1 cellular context compared by ENCODE assay signal in the genomic region with DNA sequence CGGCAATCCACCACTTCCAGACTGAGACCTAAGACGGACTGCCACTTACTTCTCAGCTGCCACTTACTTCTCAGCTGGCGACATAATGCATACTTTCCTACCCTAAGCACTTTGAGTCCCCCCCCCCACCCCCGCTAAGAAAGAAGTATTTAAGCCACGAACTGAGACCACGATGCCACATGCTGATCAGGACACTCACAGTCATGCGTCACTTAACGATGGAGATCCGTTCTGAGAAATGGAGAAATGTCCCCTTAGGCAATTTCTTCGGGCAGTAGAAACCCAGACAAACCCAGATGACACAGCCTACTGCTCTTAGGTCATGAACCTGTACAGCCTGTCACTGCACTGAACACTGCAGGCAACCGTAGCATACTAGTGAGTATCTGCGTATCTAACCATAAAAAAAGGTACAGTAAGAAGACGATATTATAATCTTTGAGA.
TF ChIP-seq lines count a peak whose summit lies in the region.

No MANE protein-coding gene starts in this region.

TF ChIP-seq in GM12878, 131 proteins besides CTCF, POLR2A, EP300 and RAD21 (continues in another document):
- TF ChIP-seq ZSCAN29 (IDR thresholded peaks at IDR 0.05) (no peak), SKIL (IDR thresholded peaks at IDR 0.05; ENCODE audit: low read depth, poor library complexity, severe bottlenecking) (peak; percentile 51), IKZF1 (conservative IDR thresholded peaks at IDR 0.05) (no peak), NR2F1 (conservative IDR thresholded peaks at IDR 0.05) (peak; percentile 73), RB1 (IDR thresholded peaks at IDR 0.05; ENCODE audit: borderline replicate concordance) (no peak), MTA2 (IDR thresholded peaks at IDR 0.05; ENCODE audit: low read depth) (peak; percentile 30), SRF (IDR thresholded peaks at IDR 0.05; ENCODE audit: low read depth in 2 of 2, low read length in 2 of 2) (0 out of 4 replicates have a peak, but pooled peaks of 1 of the 2 experiments have one; percentile 20), CBX5 (IDR thresholded peaks at IDR 0.05; ENCODE audit: low read depth) (peak; percentile 6; the same call in 1 of the 2 replicates), MEF2A (IDR thresholded peaks at IDR 0.05; ENCODE audit: insufficient read depth, low read depth, low read length) (0 out of 2 replicates have a peak, but pooled peaks have one; percentile 36), RUNX3 (IDR thresholded peaks at IDR 0.05; ENCODE audit: low read length) (peak; percentile 61), SREBF2 (IDR thresholded peaks at IDR 0.05; ENCODE audit: low read length) (no peak), FOS (IDR thresholded peaks at IDR 0.05; ENCODE audit: borderline replicate concordance, extremely low read depth, insufficient read length) (no peak), ZBTB11 (CRISPR knock-in tag; IDR thresholded peaks at IDR 0.05) (no peak), CHD1 (IDR thresholded peaks at IDR 0.05; ENCODE audit: low read depth, low read length) (no peak), MAX (IDR thresholded peaks at IDR 0.05; ENCODE audit: low read depth, low read length) (peak; percentile 38; the same call in 1 of the 2 replicates), MTA3 (IDR thresholded peaks at IDR 0.05; ENCODE audit: borderline replicate concordance, low read length) (0 out of 2 replicates have a peak, but pooled peaks have one; percentile 46), NFIC (IDR thresholded peaks at IDR 0.05; ENCODE audit: low read depth, low read length) (peak; percentile 45; the same call in 1 of the 2 replicates), RCOR1 (conservative IDR thresholded peaks at IDR 0.05; ENCODE audit: low read depth, low read length) (no peak), EED (IDR thresholded peaks at IDR 0.05; ENCODE audit: low read depth) (0 out of 2 replicates have a peak, but pooled peaks have one; percentile 20), CREB1 (IDR thresholded peaks at IDR 0.05; ENCODE audit: low read depth) (peak; percentile 83), HCFC1 (IDR thresholded peaks at IDR 0.05; ENCODE audit: low read length) (no peak), IKZF2 (IDR thresholded peaks at IDR 0.05) (peak in 1 of 2 experiments; percentile 33; a peak in 1 of 4 replicates), TAF1 (IDR thresholded peaks at IDR 0.05; ENCODE audit: borderline replicate concordance, low read depth, low read length) (peak; percentile 31; the same call in 1 of the 2 replicates), NR2C1 (IDR thresholded peaks at IDR 0.05) (peak; percentile 65), POLR2AphosphoS5 (IDR thresholded peaks at IDR 0.05; ENCODE audit: low read length) (peak; percentile 86), ATF2 (IDR thresholded peaks at IDR 0.05; ENCODE audit: low read length) (peak; percentile 54; the same call in 1 of the 2 replicates), ATF7 (IDR thresholded peaks at IDR 0.05; ENCODE audit: low read depth) (peak; percentile 27), POU2F2 (IDR thresholded peaks at IDR 0.05; ENCODE audit: borderline replicate concordance, low read depth, low read length) (peak; percentile 84; the same call in 2 of the 3 replicates), IRF4 (IDR thresholded peaks at IDR 0.05; ENCODE audit: low read depth, low read length) (0 out of 2 replicates have a peak, but pooled peaks have one; percentile 11), STAT1 (conservative IDR thresholded peaks at IDR 0.05) (no peak), RAD51 (IDR thresholded peaks at IDR 0.05) (peak; percentile 14; the same call in 1 of the 2 replicates), PML (IDR thresholded peaks at IDR 0.05; ENCODE audit: low read length) (peak; percentile 71; the same call in 1 of the 2 replicates), ETV6 (conservative IDR thresholded peaks at IDR 0.05 in 1 of 2, IDR thresholded peaks at IDR 0.05 in 1 of 2; ENCODE audit: borderline replicate concordance in 1 of 2, low read depth in 1 of 2) (peak in 1 of 2 experiments; percentile 41; a peak in 1 of 4 replicates), RFX5 (IDR thresholded peaks at IDR 0.05; ENCODE audit: low read depth, low read length) (peak; percentile 4; the same call in 1 of the 2 replicates), MLLT1 (IDR thresholded peaks at IDR 0.05) (peak; percentile 86; the same call in 1 of the 2 replicates), CREM (IDR thresholded peaks at IDR 0.05; ENCODE audit: low read depth) (peak; percentile 81), TCF12 (IDR thresholded peaks at IDR 0.05; ENCODE audit: low read depth, low read length) (peak; percentile 21; the same call in 1 of the 2 replicates), YY1 (IDR thresholded peaks at IDR 0.05; ENCODE audit: low read depth, low read length) (peak; percentile 68; the same call in 1 of the 2 replicates), JUNB (IDR thresholded peaks at IDR 0.05) (no peak)
- TF ChIP-seq, protein P1, sequence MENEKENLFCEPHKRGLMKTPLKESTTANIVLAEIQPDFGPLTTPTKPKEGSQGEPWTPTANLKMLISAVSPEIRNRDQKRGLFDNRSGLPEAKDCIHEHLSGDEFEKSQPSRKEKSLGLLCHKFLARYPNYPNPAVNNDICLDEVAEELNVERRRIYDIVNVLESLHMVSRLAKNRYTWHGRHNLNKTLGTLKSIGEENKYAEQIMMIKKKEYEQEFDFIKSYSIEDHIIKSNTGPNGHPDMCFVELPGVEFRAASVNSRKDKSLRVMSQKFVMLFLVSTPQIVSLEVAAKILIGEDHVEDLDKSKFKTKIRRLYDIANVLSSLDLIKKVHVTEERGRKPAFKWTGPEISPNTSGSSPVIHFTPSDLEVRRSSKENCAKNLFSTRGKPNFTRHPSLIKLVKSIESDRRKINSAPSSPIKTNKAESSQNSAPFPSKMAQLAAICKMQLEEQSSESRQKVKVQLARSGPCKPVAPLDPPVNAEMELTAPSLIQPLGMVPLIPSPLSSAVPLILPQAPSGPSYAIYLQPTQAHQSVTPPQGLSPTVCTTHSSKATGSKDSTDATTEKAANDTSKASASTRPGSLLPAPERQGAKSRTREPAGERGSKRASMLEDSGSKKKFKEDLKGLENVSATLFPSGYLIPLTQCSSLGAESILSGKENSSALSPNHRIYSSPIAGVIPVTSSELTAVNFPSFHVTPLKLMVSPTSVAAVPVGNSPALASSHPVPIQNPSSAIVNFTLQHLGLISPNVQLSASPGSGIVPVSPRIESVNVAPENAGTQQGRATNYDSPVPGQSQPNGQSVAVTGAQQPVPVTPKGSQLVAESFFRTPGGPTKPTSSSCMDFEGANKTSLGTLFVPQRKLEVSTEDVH (IDR thresholded peaks at IDR 0.05; ENCODE audit: low read depth, partially characterized antibody): no peak
- TF ChIP-seq, protein P2, sequence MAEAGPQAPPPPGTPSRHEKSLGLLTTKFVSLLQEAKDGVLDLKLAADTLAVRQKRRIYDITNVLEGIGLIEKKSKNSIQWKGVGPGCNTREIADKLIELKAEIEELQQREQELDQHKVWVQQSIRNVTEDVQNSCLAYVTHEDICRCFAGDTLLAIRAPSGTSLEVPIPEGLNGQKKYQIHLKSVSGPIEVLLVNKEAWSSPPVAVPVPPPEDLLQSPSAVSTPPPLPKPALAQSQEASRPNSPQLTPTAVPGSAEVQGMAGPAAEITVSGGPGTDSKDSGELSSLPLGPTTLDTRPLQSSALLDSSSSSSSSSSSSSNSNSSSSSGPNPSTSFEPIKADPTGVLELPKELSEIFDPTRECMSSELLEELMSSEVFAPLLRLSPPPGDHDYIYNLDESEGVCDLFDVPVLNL (IDR thresholded peaks at IDR 0.05; ENCODE audit: low read depth, low read length): no peak
- TF ChIP-seq, protein P3, sequence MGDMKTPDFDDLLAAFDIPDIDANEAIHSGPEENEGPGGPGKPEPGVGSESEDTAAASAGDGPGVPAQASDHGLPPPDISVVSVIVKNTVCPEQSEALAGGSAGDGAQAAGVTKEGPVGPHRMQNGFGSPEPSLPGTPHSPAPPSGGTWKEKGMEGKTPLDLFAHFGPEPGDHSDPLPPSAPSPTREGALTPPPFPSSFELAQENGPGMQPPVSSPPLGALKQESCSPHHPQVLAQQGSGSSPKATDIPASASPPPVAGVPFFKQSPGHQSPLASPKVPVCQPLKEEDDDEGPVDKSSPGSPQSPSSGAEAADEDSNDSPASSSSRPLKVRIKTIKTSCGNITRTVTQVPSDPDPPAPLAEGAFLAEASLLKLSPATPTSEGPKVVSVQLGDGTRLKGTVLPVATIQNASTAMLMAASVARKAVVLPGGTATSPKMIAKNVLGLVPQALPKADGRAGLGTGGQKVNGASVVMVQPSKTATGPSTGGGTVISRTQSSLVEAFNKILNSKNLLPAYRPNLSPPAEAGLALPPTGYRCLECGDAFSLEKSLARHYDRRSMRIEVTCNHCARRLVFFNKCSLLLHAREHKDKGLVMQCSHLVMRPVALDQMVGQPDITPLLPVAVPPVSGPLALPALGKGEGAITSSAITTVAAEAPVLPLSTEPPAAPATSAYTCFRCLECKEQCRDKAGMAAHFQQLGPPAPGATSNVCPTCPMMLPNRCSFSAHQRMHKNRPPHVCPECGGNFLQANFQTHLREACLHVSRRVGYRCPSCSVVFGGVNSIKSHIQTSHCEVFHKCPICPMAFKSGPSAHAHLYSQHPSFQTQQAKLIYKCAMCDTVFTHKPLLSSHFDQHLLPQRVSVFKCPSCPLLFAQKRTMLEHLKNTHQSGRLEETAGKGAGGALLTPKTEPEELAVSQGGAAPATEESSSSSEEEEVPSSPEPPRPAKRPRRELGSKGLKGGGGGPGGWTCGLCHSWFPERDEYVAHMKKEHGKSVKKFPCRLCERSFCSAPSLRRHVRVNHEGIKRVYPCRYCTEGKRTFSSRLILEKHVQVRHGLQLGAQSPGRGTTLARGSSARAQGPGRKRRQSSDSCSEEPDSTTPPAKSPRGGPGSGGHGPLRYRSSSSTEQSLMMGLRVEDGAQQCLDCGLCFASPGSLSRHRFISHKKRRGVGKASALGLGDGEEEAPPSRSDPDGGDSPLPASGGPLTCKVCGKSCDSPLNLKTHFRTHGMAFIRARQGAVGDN (IDR thresholded peaks at IDR 0.05): peak; percentile 47
- TF ChIP-seq, protein P4, sequence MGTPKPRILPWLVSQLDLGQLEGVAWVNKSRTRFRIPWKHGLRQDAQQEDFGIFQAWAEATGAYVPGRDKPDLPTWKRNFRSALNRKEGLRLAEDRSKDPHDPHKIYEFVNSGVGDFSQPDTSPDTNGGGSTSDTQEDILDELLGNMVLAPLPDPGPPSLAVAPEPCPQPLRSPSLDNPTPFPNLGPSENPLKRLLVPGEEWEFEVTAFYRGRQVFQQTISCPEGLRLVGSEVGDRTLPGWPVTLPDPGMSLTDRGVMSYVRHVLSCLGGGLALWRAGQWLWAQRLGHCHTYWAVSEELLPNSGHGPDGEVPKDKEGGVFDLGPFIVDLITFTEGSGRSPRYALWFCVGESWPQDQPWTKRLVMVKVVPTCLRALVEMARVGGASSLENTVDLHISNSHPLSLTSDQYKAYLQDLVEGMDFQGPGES (IDR thresholded peaks at IDR 0.05): 0 out of 2 replicates have a peak, but pooled peaks have one; percentile 21
